Comparison of ENCODE assay signal across 9 cellular contexts in the genomic region with DNA sequence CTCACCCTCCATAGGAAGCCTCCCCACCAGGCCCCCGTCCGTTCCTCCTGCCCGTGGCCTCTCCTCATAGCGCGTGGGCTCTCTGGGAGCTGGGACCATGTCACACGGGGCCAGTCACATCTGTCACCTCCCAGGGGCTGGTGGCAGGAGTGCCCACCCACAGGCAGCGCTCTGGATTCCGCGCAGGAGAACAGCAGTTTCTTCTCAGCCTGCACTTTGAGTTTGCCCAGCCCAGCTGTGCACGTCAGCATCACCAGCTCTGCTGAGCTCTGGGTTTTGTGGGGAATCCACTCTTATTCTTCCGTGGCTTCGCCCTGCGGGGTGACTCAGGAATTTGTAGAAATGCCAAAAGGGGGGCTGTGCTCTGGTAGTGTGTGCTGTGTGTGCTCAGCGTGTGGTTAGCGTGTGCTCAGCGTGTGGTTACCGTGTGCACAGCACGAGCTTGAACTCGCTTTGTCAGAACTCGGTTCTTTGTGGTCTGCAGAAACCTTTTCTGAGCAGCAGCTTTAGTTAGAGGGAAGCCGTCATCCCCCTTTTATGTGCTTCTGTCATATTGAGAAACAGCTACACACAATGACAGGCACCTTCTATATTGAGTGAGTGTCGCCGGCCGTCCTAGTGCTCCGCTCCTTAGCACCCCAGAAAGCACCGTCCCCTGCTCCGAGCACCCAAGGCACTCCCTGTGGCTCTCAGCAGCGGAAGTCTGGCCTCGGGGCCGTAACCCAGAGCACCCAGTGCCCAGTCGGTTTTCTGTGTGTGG. TPM values are rescaled to one million over a fixed set of nuclear protein-coding genes. Genes with fewer than 3 reads are reported as not detected.
DNase-seq lines count a peak whose midpoint lies in the region; ATAC-seq and TF ChIP-seq lines count a peak whose summit lies in the region.
"Had no signal": no experiment of that assay in that cellular context is flagged by ENCODE, and none has a peak within 500 bp of the region (broad histone marks: within the 10 kb centered on the region; RNA-seq: fewer than 3 reads in every experiment).

No MANE protein-coding gene starts in this region.

- peak overlapping the region; percentile 82 to 99 (median 91) for H3K4me3 Mint-ChIP-seq in naive thymus-derived CD4-positive, alpha-beta T cell

- no peak for TF ChIP-seq POLR2A in Peyer's patch (IDR thresholded peaks at IDR 0.05)

- H3K36me3 Mint-ChIP-seq in naive thymus-derived CD4-positive, alpha-beta T cell = peaks cover 0 to 14% (median 13%) of the 10 kb centered on the region in 5 donors

- intact Hi-C loops in naive thymus-derived CD4-positive, alpha-beta T cell (cut with micrococcal nuclease) = loop anchor here in 1 of 2 donors (1.0 to 5.0 kb wide), 5 partner anchors 18 to 925 kb away; partner anchors contain the start of genes GALNS, TRAPPC2L and ZNF778

- H3K27me3 ChIP-seq in Peyer's patch = no peaks in the 10 kb centered on the region
- H3K27me3 ChIP-seq in naive thymus-derived CD4-positive, alpha-beta T cell (ENCODE audit: control insufficient read depth in 2 of 2, insufficient read depth in 2 of 2, low read length in 2 of 2) = no peaks in the 10 kb centered on the region

- H3K4me3 ChIP-seq in Peyer's patch = peak overlapping the region in 2 of 4 donors; percentile 11 to 22
- H3K4me3 ChIP-seq in naive thymus-derived CD4-positive, alpha-beta T cell (ENCODE audit: low read length) = peak overlapping the region; percentile 40

- H3K27ac ChIP-seq in Peyer's patch = peak overlapping the region; percentile 70 to 85 (median 84)
- H3K27ac ChIP-seq in naive thymus-derived CD4-positive, alpha-beta T cell (ENCODE audit: low read depth, low read length) = peak overlapping the region; percentile 73
- H3K27ac ChIP-seq: WERI-Rb-1 had no signal

- H3K27me3 Mint-ChIP-seq in naive thymus-derived CD4-positive, alpha-beta T cell = peaks cover 0 to 6% (median 0%) of the 10 kb centered on the region in 5 donors

- H3K4me1 ChIP-seq in Peyer's patch = peaks cover 18 to 81% (median 46%) of the 10 kb centered on the region in 4 donors
- peaks cover 54 to 65% of the 10 kb centered on the region in 2 donors for H3K4me1 ChIP-seq in naive thymus-derived CD4-positive, alpha-beta T cell (ENCODE audit: control insufficient read depth in 2 of 2, insufficient read depth in 2 of 2, low read length in 2 of 2)

- TF ChIP-seq CTCF in Peyer's patch (IDR thresholded peaks at IDR 0.05) = no peak

- no peaks in the 10 kb centered on the region for H3K9me3 Mint-ChIP-seq in naive thymus-derived CD4-positive, alpha-beta T cell

- H3K36me3 ChIP-seq in Peyer's patch = peaks cover 0 to 16% (median 0%) of the 10 kb centered on the region in 3 donors
- H3K36me3 ChIP-seq in naive thymus-derived CD4-positive, alpha-beta T cell (ENCODE audit: control insufficient read depth in 2 of 3, insufficient read depth in 3 of 3, low read length in 3 of 3) = peaks cover 0 to 18% (median 0%) of the 10 kb centered on the region in 3 experiments
- H3K36me3 ChIP-seq: WERI-Rb-1 had no signal

- POLR2A ChIA-PET in naive thymus-derived CD4-positive, alpha-beta T cell (lab: Charles Lee) = interaction anchor here (0.6 to 3.9 kb wide), 14 partner anchors 12 to 780 kb away, joined by 3 to 65 read pairs (median 3); partner anchors contain the start of gene APRT

- CTCF ChIA-PET in naive thymus-derived CD4-positive, alpha-beta T cell (lab: Charles Lee) = interaction anchor here (0.5 to 1.5 kb wide), 4 partner anchors 18 to 591 kb away, joined by 3 to 7 read pairs (median 4); no protein-coding TSS in a partner anchor

- H3K4me1 Mint-ChIP-seq in naive thymus-derived CD4-positive, alpha-beta T cell = peaks cover 46 to 80% (median 72%) of the 10 kb centered on the region in 7 donors

- ATAC-seq in naive thymus-derived CD4-positive, alpha-beta T cell = peak; percentile 73
- ATAC-seq in GM18517 (IDR thresholded peaks at IDR 0.05; ENCODE audit: unreplicated experiment) (no peak), HG03521 (IDR thresholded peaks at IDR 0.05; ENCODE audit: unreplicated experiment) (no peak), GM21447 (IDR thresholded peaks at IDR 0.05; ENCODE audit: unreplicated experiment) (no peak)

- no peaks in the 10 kb centered on the region for H3K9me3 ChIP-seq in Peyer's patch
- no peaks in the 10 kb centered on the region for H3K9me3 ChIP-seq in naive thymus-derived CD4-positive, alpha-beta T cell (ENCODE audit: control insufficient read depth in 2 of 3, low read length in 3 of 3)

- H3K27ac Mint-ChIP-seq in naive thymus-derived CD4-positive, alpha-beta T cell = peak overlapping the region; percentile 92 to 100 (median 98)

- DNase-seq in Peyer's patch = peak in 1 of 3 donors; percentile 32
- peak; percentile 43 for DNase-seq in activated T-cell treated with anti-CD3 and anti-CD28 coated beads for 4 hours
- DNase-seq in naive thymus-derived CD4-positive, alpha-beta T cell = peak in 8 of 9 donors; percentile 49 to 91 (median 86)
- DNase-seq in stimulated activated CD8-positive, alpha-beta memory T cell treated with anti-CD3 and anti-CD28 coated beads, Interleukin-7, amount 100 ng/mL, for 4 hours (ENCODE audit: low read depth in 2 of 2) = peak; percentile 55 to 81
- DNase-seq in superior temporal gyrus (ENCODE audit: extremely low spot score) = no peak
- DNase-seq: WERI-Rb-1 had no signal

RNA-seq across cellular contexts. Expression of gene ACSF3, which starts 3.3 kb away (rescaled TPM):
- 100 to 1,000 TPM in 2 of 4 donors, 10 to 100 TPM in 2; 94.6 to 120 (median 108) TPM for total RNA-seq in Peyer's patch
- total RNA-seq in naive thymus-derived CD4-positive, alpha-beta T cell = 10 to 100 TPM; 61.9 to 84.1 (median 74.3) TPM
- polyA plus RNA-seq in naive thymus-derived CD4-positive, alpha-beta T cell = 10 to 100 TPM; 26.2 to 45.7 TPM
